7 cellular contexts compared by ENCODE assay signal in the genomic region with DNA sequence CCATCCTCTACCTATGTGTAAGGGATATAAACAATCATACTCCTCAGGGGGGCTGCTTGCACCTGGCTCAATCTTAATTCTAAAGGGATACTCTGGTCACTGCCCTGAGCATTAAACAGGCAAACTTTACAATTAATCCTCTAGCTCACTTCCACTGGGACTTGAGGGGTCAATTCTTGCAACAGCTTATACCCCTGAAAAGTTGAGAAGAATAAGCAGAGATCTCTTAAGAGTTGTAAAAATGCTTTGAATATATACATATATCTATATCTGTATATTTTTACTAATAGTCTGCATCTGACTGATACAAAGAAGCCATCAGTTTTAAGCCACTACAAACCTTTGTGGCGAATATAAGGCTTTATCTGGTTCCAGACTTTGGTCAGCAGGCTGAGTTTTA.
"Had no signal": no experiment of that assay in that cellular context is flagged by ENCODE, and none has a peak within 500 bp of the region (broad histone marks: within the 10 kb centered on the region; RNA-seq: fewer than 3 reads in every experiment).

No MANE protein-coding gene starts in this region.

- FAIRE-seq: H1 had no signal

- DNase-seq: GM23248, GOT3, H7, H9, HCEC 1CT, HFFc6 had no signal
